In the genomic region with DNA sequence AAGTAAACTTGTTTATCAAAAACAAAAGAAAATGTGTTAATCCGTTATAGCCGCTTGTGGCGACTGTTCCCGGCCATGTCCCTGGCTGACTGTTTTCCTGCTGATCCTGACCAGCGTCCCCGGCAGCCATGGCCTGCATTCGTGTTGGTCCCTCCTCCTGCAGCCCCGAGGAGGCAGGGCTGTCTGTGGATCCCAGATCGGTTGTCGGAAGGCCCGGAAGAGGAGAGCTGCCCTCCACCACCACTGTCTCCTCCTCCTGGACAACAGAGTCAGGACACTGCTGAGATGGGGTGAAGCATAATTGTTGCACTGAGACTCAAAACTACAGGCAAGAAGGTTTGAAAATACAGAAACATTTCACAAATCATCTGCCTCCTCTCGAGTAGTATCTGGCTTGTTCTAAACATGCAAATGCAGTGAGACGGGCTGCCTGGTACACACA, we compare ENCODE assay signal across 1 cellular context.
TF ChIP-seq lines count a peak whose summit lies in the region.

No MANE protein-coding gene starts in this region.

TF ChIP-seq in HepG2, 621 proteins besides CTCF, POLR2A, EP300 and RAD21 (continued from another document and continues in another):
- TF ChIP-seq, protein P1, sequence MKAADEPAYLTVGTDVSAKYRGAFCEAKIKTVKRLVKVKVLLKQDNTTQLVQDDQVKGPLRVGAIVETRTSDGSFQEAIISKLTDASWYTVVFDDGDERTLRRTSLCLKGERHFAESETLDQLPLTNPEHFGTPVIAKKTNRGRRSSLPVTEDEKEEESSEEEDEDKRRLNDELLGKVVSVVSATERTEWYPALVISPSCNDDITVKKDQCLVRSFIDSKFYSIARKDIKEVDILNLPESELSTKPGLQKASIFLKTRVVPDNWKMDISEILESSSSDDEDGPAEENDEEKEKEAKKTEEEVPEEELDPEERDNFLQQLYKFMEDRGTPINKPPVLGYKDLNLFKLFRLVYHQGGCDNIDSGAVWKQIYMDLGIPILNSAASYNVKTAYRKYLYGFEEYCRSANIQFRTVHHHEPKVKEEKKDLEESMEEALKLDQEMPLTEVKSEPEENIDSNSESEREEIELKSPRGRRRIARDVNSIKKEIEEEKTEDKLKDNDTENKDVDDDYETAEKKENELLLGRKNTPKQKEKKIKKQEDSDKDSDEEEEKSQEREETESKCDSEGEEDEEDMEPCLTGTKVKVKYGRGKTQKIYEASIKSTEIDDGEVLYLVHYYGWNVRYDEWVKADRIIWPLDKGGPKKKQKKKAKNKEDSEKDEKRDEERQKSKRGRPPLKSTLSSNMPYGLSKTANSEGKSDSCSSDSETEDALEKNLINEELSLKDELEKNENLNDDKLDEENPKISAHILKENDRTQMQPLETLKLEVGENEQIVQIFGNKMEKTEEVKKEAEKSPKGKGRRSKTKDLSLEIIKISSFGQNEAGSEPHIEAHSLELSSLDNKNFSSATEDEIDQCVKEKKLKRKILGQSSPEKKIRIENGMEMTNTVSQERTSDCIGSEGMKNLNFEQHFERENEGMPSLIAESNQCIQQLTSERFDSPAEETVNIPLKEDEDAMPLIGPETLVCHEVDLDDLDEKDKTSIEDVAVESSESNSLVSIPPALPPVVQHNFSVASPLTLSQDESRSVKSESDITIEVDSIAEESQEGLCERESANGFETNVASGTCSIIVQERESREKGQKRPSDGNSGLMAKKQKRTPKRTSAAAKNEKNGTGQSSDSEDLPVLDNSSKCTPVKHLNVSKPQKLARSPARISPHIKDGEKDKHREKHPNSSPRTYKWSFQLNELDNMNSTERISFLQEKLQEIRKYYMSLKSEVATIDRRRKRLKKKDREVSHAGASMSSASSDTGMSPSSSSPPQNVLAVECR (CRISPR knock-in tag; IDR thresholded peaks at IDR 0.05; ENCODE audit: borderline replicate concordance) = peak; percentile 29; the same call in 1 of the 2 replicates
- no peak for TF ChIP-seq ZNF678 (CRISPR knock-in tag; IDR thresholded peaks at IDR 0.05)
- TF ChIP-seq CCAR2 (optimal IDR thresholded peaks at IDR 0.05; ENCODE audit: low read depth, low read length) = no peak
- TF ChIP-seq FOSL2 (CRISPR knock-in tag; IDR thresholded peaks at IDR 0.05) = 0 out of 2 replicates have a peak, but pooled peaks have one; percentile 7
- peak; percentile 76 for TF ChIP-seq YY1 (IDR thresholded peaks at IDR 0.05; ENCODE audit: insufficient read depth, insufficient replicate concordance, low read depth, low read length)
- no peak for TF ChIP-seq ZNF768 (CRISPR knock-in tag; IDR thresholded peaks at IDR 0.05)
- TF ChIP-seq, protein P2, sequence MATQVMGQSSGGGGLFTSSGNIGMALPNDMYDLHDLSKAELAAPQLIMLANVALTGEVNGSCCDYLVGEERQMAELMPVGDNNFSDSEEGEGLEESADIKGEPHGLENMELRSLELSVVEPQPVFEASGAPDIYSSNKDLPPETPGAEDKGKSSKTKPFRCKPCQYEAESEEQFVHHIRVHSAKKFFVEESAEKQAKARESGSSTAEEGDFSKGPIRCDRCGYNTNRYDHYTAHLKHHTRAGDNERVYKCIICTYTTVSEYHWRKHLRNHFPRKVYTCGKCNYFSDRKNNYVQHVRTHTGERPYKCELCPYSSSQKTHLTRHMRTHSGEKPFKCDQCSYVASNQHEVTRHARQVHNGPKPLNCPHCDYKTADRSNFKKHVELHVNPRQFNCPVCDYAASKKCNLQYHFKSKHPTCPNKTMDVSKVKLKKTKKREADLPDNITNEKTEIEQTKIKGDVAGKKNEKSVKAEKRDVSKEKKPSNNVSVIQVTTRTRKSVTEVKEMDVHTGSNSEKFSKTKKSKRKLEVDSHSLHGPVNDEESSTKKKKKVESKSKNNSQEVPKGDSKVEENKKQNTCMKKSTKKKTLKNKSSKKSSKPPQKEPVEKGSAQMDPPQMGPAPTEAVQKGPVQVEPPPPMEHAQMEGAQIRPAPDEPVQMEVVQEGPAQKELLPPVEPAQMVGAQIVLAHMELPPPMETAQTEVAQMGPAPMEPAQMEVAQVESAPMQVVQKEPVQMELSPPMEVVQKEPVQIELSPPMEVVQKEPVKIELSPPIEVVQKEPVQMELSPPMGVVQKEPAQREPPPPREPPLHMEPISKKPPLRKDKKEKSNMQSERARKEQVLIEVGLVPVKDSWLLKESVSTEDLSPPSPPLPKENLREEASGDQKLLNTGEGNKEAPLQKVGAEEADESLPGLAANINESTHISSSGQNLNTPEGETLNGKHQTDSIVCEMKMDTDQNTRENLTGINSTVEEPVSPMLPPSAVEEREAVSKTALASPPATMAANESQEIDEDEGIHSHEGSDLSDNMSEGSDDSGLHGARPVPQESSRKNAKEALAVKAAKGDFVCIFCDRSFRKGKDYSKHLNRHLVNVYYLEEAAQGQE (IDR thresholded peaks at IDR 0.05; ENCODE audit: borderline replicate concordance in 1 of 2, low read depth in 1 of 2, low read length in 2 of 2) = no peak
- TF ChIP-seq, protein P3, sequence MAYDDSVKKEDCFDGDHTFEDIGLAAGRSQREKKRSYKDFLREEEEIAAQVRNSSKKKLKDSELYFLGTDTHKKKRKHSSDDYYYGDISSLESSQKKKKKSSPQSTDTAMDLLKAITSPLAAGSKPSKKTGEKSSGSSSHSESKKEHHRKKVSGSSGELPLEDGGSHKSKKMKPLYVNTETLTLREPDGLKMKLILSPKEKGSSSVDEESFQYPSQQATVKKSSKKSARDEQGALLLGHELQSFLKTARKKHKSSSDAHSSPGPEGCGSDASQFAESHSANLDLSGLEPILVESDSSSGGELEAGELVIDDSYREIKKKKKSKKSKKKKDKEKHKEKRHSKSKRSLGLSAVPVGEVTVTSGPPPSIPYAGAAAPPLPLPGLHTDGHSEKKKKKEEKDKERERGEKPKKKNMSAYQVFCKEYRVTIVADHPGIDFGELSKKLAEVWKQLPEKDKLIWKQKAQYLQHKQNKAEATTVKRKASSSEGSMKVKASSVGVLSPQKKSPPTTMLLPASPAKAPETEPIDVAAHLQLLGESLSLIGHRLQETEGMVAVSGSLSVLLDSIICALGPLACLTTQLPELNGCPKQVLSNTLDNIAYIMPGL (CRISPR knock-in tag; IDR thresholded peaks at IDR 0.05; ENCODE audit: borderline replicate concordance in 1 of 2, low read depth in 1 of 2) = peak; percentile 62 to 63; a peak in 3 of 4 replicates
- TF ChIP-seq, protein P4, sequence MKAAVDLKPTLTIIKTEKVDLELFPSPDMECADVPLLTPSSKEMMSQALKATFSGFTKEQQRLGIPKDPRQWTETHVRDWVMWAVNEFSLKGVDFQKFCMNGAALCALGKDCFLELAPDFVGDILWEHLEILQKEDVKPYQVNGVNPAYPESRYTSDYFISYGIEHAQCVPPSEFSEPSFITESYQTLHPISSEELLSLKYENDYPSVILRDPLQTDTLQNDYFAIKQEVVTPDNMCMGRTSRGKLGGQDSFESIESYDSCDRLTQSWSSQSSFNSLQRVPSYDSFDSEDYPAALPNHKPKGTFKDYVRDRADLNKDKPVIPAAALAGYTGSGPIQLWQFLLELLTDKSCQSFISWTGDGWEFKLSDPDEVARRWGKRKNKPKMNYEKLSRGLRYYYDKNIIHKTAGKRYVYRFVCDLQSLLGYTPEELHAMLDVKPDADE (CRISPR knock-in tag; IDR thresholded peaks at IDR 0.05) = no peak
- 0 out of 2 replicates have a peak, but pooled peaks have one; percentile 34 for TF ChIP-seq TARDBP (CRISPR knock-in tag; IDR thresholded peaks at IDR 0.05)
- TF ChIP-seq LCORL (IDR thresholded peaks at IDR 0.05) = no peak
- TF ChIP-seq LCORL (CRISPR knock-in tag; IDR thresholded peaks at IDR 0.05) = peak; percentile 14; the same call in 1 of the 2 replicates
- no peak for TF ChIP-seq ZNF232 (CRISPR knock-in tag; IDR thresholded peaks at IDR 0.05; ENCODE audit: borderline replicate concordance)
- TF ChIP-seq DMAP1 (CRISPR knock-in tag; IDR thresholded peaks at IDR 0.05) = peak; percentile 37; the same call in 1 of the 2 replicates
- TF ChIP-seq, protein P5, sequence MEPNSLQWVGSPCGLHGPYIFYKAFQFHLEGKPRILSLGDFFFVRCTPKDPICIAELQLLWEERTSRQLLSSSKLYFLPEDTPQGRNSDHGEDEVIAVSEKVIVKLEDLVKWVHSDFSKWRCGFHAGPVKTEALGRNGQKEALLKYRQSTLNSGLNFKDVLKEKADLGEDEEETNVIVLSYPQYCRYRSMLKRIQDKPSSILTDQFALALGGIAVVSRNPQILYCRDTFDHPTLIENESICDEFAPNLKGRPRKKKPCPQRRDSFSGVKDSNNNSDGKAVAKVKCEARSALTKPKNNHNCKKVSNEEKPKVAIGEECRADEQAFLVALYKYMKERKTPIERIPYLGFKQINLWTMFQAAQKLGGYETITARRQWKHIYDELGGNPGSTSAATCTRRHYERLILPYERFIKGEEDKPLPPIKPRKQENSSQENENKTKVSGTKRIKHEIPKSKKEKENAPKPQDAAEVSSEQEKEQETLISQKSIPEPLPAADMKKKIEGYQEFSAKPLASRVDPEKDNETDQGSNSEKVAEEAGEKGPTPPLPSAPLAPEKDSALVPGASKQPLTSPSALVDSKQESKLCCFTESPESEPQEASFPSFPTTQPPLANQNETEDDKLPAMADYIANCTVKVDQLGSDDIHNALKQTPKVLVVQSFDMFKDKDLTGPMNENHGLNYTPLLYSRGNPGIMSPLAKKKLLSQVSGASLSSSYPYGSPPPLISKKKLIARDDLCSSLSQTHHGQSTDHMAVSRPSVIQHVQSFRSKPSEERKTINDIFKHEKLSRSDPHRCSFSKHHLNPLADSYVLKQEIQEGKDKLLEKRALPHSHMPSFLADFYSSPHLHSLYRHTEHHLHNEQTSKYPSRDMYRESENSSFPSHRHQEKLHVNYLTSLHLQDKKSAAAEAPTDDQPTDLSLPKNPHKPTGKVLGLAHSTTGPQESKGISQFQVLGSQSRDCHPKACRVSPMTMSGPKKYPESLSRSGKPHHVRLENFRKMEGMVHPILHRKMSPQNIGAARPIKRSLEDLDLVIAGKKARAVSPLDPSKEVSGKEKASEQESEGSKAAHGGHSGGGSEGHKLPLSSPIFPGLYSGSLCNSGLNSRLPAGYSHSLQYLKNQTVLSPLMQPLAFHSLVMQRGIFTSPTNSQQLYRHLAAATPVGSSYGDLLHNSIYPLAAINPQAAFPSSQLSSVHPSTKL (CRISPR knock-in tag; IDR thresholded peaks at IDR 0.05) = no peak
- TF ChIP-seq, protein P6, sequence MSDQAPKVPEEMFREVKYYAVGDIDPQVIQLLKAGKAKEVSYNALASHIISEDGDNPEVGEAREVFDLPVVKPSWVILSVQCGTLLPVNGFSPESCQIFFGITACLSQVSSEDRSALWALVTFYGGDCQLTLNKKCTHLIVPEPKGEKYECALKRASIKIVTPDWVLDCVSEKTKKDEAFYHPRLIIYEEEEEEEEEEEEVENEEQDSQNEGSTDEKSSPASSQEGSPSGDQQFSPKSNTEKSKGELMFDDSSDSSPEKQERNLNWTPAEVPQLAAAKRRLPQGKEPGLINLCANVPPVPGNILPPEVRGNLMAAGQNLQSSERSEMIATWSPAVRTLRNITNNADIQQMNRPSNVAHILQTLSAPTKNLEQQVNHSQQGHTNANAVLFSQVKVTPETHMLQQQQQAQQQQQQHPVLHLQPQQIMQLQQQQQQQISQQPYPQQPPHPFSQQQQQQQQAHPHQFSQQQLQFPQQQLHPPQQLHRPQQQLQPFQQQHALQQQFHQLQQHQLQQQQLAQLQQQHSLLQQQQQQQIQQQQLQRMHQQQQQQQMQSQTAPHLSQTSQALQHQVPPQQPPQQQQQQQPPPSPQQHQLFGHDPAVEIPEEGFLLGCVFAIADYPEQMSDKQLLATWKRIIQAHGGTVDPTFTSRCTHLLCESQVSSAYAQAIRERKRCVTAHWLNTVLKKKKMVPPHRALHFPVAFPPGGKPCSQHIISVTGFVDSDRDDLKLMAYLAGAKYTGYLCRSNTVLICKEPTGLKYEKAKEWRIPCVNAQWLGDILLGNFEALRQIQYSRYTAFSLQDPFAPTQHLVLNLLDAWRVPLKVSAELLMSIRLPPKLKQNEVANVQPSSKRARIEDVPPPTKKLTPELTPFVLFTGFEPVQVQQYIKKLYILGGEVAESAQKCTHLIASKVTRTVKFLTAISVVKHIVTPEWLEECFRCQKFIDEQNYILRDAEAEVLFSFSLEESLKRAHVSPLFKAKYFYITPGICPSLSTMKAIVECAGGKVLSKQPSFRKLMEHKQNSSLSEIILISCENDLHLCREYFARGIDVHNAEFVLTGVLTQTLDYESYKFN (CRISPR knock-in tag; conservative IDR thresholded peaks at IDR 0.05) = peak; percentile 41; the same call in 1 of the 2 replicates
- TF ChIP-seq ZNF879 (CRISPR knock-in tag; IDR thresholded peaks at IDR 0.05) = no peak
- no peak for TF ChIP-seq PITX1 (CRISPR knock-in tag; IDR thresholded peaks at IDR 0.05)
- TF ChIP-seq ZNF772 (CRISPR knock-in tag; IDR thresholded peaks at IDR 0.05) = peak; percentile 51; the same call in 1 of the 2 replicates
- TF ChIP-seq ZMYM3 (CRISPR knock-in tag; IDR thresholded peaks at IDR 0.05) = 0 out of 2 replicates have a peak, but pooled peaks have one; percentile 10
- no peak for TF ChIP-seq ZNF773 (CRISPR knock-in tag; IDR thresholded peaks at IDR 0.05; ENCODE audit: borderline replicate concordance)
- peak; percentile 70; the same call in 1 of the 2 replicates for TF ChIP-seq ZNF292 (CRISPR knock-in tag; IDR thresholded peaks at IDR 0.05; ENCODE audit: borderline replicate concordance, low read depth)
- no peak for TF ChIP-seq SP4 (CRISPR knock-in tag; IDR thresholded peaks at IDR 0.05)
- TF ChIP-seq TCF7 (IDR thresholded peaks at IDR 0.05; ENCODE audit: low read depth) = no peak
- peak; percentile 51 for TF ChIP-seq GABPB1 (CRISPR knock-in tag; IDR thresholded peaks at IDR 0.05)
- TF ChIP-seq ZNF337 (CRISPR knock-in tag; IDR thresholded peaks at IDR 0.05; ENCODE audit: borderline replicate concordance, low read depth) = no peak
- TF ChIP-seq ZNF543 (CRISPR knock-in tag; IDR thresholded peaks at IDR 0.05) = 0 out of 2 replicates have a peak, but pooled peaks have one; percentile 47
- TF ChIP-seq HHEX (CRISPR knock-in tag; IDR thresholded peaks at IDR 0.05) = no peak
- peak; percentile 17 for TF ChIP-seq HNRNPLL (IDR thresholded peaks at IDR 0.05; ENCODE audit: low read depth, low read length, poor library complexity, severe bottlenecking)
- no peak for TF ChIP-seq POGZ (CRISPR knock-in tag; IDR thresholded peaks at IDR 0.05)
- no peak for TF ChIP-seq ZNF546 (CRISPR knock-in tag; conservative IDR thresholded peaks at IDR 0.05)
- TF ChIP-seq, protein P7, sequence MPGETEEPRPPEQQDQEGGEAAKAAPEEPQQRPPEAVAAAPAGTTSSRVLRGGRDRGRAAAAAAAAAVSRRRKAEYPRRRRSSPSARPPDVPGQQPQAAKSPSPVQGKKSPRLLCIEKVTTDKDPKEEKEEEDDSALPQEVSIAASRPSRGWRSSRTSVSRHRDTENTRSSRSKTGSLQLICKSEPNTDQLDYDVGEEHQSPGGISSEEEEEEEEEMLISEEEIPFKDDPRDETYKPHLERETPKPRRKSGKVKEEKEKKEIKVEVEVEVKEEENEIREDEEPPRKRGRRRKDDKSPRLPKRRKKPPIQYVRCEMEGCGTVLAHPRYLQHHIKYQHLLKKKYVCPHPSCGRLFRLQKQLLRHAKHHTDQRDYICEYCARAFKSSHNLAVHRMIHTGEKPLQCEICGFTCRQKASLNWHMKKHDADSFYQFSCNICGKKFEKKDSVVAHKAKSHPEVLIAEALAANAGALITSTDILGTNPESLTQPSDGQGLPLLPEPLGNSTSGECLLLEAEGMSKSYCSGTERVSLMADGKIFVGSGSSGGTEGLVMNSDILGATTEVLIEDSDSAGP (CRISPR knock-in tag; IDR thresholded peaks at IDR 0.05; ENCODE audit: borderline replicate concordance) = peak; percentile 58; the same call in 1 of the 2 replicates
- TF ChIP-seq POLR2AphosphoS5 (IDR thresholded peaks at IDR 0.05; ENCODE audit: low read depth, low read length) = peak; percentile 35; the same call in 1 of the 2 replicates
- no peak for TF ChIP-seq CENPT (CRISPR knock-in tag; IDR thresholded peaks at IDR 0.05; ENCODE audit: low read depth)
